Comparison of ENCODE assay signal across 8 cellular contexts in the genomic region with DNA sequence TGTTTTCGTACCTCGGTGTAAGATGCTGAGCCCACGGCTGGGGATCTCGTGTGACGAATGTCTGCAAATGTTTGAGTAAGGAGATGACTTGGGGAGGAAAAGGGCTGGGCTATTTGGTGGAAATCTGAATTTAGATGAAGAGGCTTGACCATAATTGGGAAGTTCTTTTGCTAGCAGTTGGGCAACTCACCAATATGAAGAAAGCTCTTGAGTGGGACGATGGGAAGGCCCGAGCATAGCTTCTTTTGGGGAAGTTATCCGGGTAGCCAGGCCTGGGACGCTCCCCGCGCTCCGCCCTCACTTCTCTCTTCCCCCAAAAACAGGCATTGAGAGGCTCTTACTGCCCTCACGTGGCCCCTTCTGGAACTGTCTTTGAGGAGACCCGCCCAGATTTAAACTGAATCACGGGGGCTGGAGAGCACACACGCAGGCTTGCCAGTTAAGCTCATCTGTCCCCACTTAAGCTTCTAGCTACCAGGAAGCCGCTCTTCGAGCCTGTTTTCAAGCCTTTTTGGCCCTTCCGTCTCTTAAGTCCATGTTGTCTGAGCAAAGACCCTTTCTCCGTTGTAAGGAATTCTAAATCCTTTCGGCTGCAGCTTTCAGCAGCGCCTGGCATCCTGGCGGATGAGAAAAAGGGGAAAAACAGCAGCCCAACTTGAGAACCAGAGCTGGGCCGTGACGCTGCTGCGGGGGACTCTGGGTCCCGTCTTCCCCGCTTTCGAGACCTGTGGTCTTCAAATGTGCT.
DNase-seq lines count a peak whose midpoint lies in the region; ATAC-seq, FAIRE-seq and TF ChIP-seq lines count a peak whose summit lies in the region.

No MANE protein-coding gene starts in this region.

- CTCF ChIA-PET in endothelial cell of umbilical vein (lab: Charles Lee), result interaction anchor here (0.5 to 5.0 kb wide), 103 partner anchors 9 to 530 kb away, joined by 3 to 124 read pairs (median 5); partner anchors contain the start of genes B3GALNT2, GNG4, LYST and NID1

- no peaks in the 10 kb centered on the region for H3K79me2 ChIP-seq in endothelial cell of umbilical vein (ENCODE audit: control insufficient read depth, insufficient read depth, low read length)

- intact Hi-C loops in endothelial cell of umbilical vein (cut with micrococcal nuclease), result loop anchor here (1.0 to 2.0 kb wide), 9 partner anchors 13 to 467 kb away; partner anchors contain the start of genes B3GALNT2, LYST and NID1

- peak overlapping the region; percentile 64 for H3K27ac ChIP-seq in endothelial cell of umbilical vein (ENCODE audit: insufficient read depth, low read depth, low read length)

- no peaks in the 10 kb centered on the region for H3K9me1 ChIP-seq in endothelial cell of umbilical vein (replicated peaks; ENCODE audit: control insufficient read depth, extremely low read depth, insufficient read depth, low read length)

- POLR2A ChIA-PET in endothelial cell of umbilical vein (lab: Charles Lee), result interaction anchor here (0.5 to 1.4 kb wide), 4 partner anchors 12 to 521 kb away, joined by 3 to 9 read pairs (median 5); partner anchors contain the start of gene B3GALNT2

- dilution Hi-C loops in endothelial cell of umbilical vein (cut with MboI; ENCODE audit: extremely low pct_ligation_motif_present, low sequenced_read_pairs), result no loop called here

- FAIRE-seq in D721Med (lab: Jason Lieb, UNC) (peak; percentile 93), endothelial cell of umbilical vein (lab: Jason Lieb, UNC) (peak; percentile 91)

- peak overlapping the region; percentile 60 for H3K9ac ChIP-seq in endothelial cell of umbilical vein (replicated peaks; ENCODE audit: extremely low read depth, insufficient read depth, low read length)

- peak; percentile 92 for ATAC-seq in GM21360 (IDR thresholded peaks at IDR 0.05; ENCODE audit: unreplicated experiment)

- H3K4me3 ChIP-seq in endothelial cell of umbilical vein (replicated peaks in 1 of 3; ENCODE audit: insufficient read depth in 1 of 3, low read depth in 1 of 3, low read length in 3 of 3), result no peak overlapping the region

- TF ChIP-seq CTCF in D721Med (IDR thresholded peaks at IDR 0.05; ENCODE audit: insufficient read depth, missing control alignments), result peak; percentile 98
- peak; percentile 85 to 89 for TF ChIP-seq CTCF in endothelial cell of umbilical vein (IDR thresholded peaks at IDR 0.05; ENCODE audit: extremely low read depth in 1 of 2, insufficient read depth in 1 of 2, low read depth in 1 of 2, low read length in 2 of 2)

- no peaks in the 10 kb centered on the region for H3K36me3 ChIP-seq in endothelial cell of umbilical vein (ENCODE audit: control insufficient read depth in 2 of 2, extremely low read depth in 1 of 2, insufficient read depth in 2 of 2, low read length in 2 of 2)

- H3K27me3 ChIP-seq in endothelial cell of umbilical vein (ENCODE audit: control insufficient read depth in 2 of 2, insufficient read depth in 2 of 2, low read length in 2 of 2), result peaks cover 0 to 1% of the 10 kb centered on the region in 2 experiments

- peak; percentile 76 for DNase-seq in D721Med (ENCODE audit: insufficient read length, low spot score)
- DNase-seq in HT1080 (ENCODE audit: low read depth), result peak; percentile 94
- DNase-seq in NOMO-1 treated with dmso at 0.1 percent for 144 hours (lab: John Stamatoyannopoulos, UW; ENCODE audit: unreplicated experiment), result peak; percentile 96
- peak; percentile 71 for DNase-seq in activated CD8-positive, alpha-beta memory T cell treated with anti-CD3 and anti-CD28 coated beads, Interleukin-2, amount 50 U/mL, for 24 hours (ENCODE audit: extremely low read depth)
- DNase-seq in endothelial cell of umbilical vein (ENCODE audit: low read depth, low spot score), result peak; percentile 94
- peak; percentile 90 for DNase-seq in midbrain (lab: John Stamatoyannopoulos, UW)
- peak; percentile 78 to 82 for DNase-seq in stimulated activated CD8-positive, alpha-beta memory T cell treated with anti-CD3 and anti-CD28 coated beads, Interleukin-15, amount 100 ng/mL, for 48 hours (ENCODE audit: low read depth in 2 of 2)

- H3K4me2 ChIP-seq in endothelial cell of umbilical vein (ENCODE audit: insufficient read depth, low read length), result peak overlapping the region; percentile 73

- BruUV-seq in endothelial cell of umbilical vein (replicated peaks; lab: Mats Ljungman, UMichigan), result TSS peak; percentile 62

- peaks cover 22% of the 10 kb centered on the region for H3K4me1 ChIP-seq in endothelial cell of umbilical vein (ENCODE audit: control insufficient read depth, extremely low read depth, insufficient read depth, low read length)

- no peak for TF ChIP-seq POLR2A in endothelial cell of umbilical vein (IDR thresholded peaks at IDR 0.05; ENCODE audit: low read depth, low read length)

- H2AFZ ChIP-seq in endothelial cell of umbilical vein (ENCODE audit: low read depth, low read length), result peak overlapping the region; percentile 90

- H3K9me3 ChIP-seq in endothelial cell of umbilical vein (replicated peaks; ENCODE audit: control insufficient read depth, insufficient read depth, low read length), result no peaks in the 10 kb centered on the region

- no peaks in the 10 kb centered on the region for H4K20me1 ChIP-seq in endothelial cell of umbilical vein (replicated peaks; ENCODE audit: control insufficient read depth, extremely low read depth, insufficient read depth, low read length)

TF ChIP-seq in endothelial cell of umbilical vein, 7 proteins besides CTCF, POLR2A, EP300 and RAD21:
- TF ChIP-seq MAX (IDR thresholded peaks at IDR 0.05; ENCODE audit: insufficient read depth, insufficient read length) (peak; percentile 30), FOS (IDR thresholded peaks at IDR 0.05; ENCODE audit: borderline replicate concordance, insufficient read depth, low read length) (no peak)
